8 cellular contexts compared by ENCODE assay signal in genomic region chr12:25130741-25131188, GRCh38.
A peak's percentile ranks its signal among the peaks of the same experiment; 100 is the strongest.
DNase-seq lines count a peak whose midpoint lies in the region; ATAC-seq, FAIRE-seq and TF ChIP-seq lines count a peak whose summit lies in the region.

No MANE protein-coding gene starts in this region.

- no peak overlapping the region for H2AFZ ChIP-seq in GM23338

- no peak overlapping the region for H3K4me3 ChIP-seq in GM23338
- no peak overlapping the region for H3K4me3 ChIP-seq in lower leg skin (ENCODE audit: low read depth, poor library complexity, severe bottlenecking)

- no peak overlapping the region for H3K4me2 ChIP-seq in GM23338

- H3K27me3 ChIP-seq in GM23338 (ENCODE audit: insufficient read depth) = no peaks in the 10 kb centered on the region

- no peaks in the 10 kb centered on the region for H3F3A ChIP-seq in GM23338 (replicated peaks; ENCODE audit: low read depth)

- H3K36me3 Mint-ChIP-seq in GM23338 (ENCODE audit: low read depth) = no peaks in the 10 kb centered on the region
- no peaks in the 10 kb centered on the region for H3K36me3 Mint-ChIP-seq in activated T-cell treated with anti-CD3 and anti-CD28 coated beads, Interleukin-2, amount 50 U/mL, for 24 hours (ENCODE audit: low read depth)

- H3K36me3 ChIP-seq in GM23338 (ENCODE audit: insufficient read depth) = no peaks in the 10 kb centered on the region

- no peaks in the 10 kb centered on the region for H3K9me2 ChIP-seq in GM23338 (ENCODE audit: insufficient read depth)

- ATAC-seq in GM23338 = no peak
- ATAC-seq in stimulated activated naive CD8-positive, alpha-beta T cell treated with anti-CD3 and anti-CD28 coated beads, Interleukin-15, amount 100 ng/mL, for 72 hours = no peak

- H3K4me1 ChIP-seq in GM23338 (ENCODE audit: insufficient read depth) = no peaks in the 10 kb centered on the region

- H3K27me3 Mint-ChIP-seq in GM23338 (ENCODE audit: insufficient read depth, low read depth, poor library complexity) = no peaks in the 10 kb centered on the region
- no peaks in the 10 kb centered on the region for H3K27me3 Mint-ChIP-seq in stimulated activated naive CD8-positive, alpha-beta T cell treated with anti-CD3 and anti-CD28 coated beads, Interleukin-15, amount 100 ng/mL, for 72 hours
- H3K27me3 Mint-ChIP-seq in activated T-cell treated with anti-CD3 and anti-CD28 coated beads, Interleukin-2, amount 50 U/mL, for 24 hours = no peaks in the 10 kb centered on the region

- TF ChIP-seq CTCF in GM23338 (conservative IDR thresholded peaks at IDR 0.05; ENCODE audit: low read depth in 2 of 2) (peak in 1 of 2 experiments; percentile 82; a peak in 3 of 4 replicates), lower leg skin (IDR thresholded peaks at IDR 0.05) (no peak)

- intact Hi-C loops in lower leg skin (cut with DNase I; ENCODE audit: low total_unique reads) = no loop called here

- no peaks in the 10 kb centered on the region for H3K9me3 Mint-ChIP-seq in GM23338
- H3K9me3 Mint-ChIP-seq in stimulated activated naive CD8-positive, alpha-beta T cell treated with anti-CD3 and anti-CD28 coated beads, Interleukin-15, amount 100 ng/mL, for 72 hours = no peaks in the 10 kb centered on the region
- no peaks in the 10 kb centered on the region for H3K9me3 Mint-ChIP-seq in activated T-cell treated with anti-CD3 and anti-CD28 coated beads, Interleukin-2, amount 50 U/mL, for 24 hours

- H4K20me1 ChIP-seq in GM23338 (replicated peaks; ENCODE audit: insufficient read depth) = no peaks in the 10 kb centered on the region

- no peak overlapping the region for H3K27ac ChIP-seq in GM23338 (ENCODE audit: low read depth)

- H3K27ac Mint-ChIP-seq in GM23338 = no peak overlapping the region
- no peak overlapping the region for H3K27ac Mint-ChIP-seq in stimulated activated naive CD8-positive, alpha-beta T cell treated with anti-CD3 and anti-CD28 coated beads, Interleukin-15, amount 100 ng/mL, for 72 hours
- H3K27ac Mint-ChIP-seq in activated T-cell treated with anti-CD3 and anti-CD28 coated beads, Interleukin-2, amount 50 U/mL, for 24 hours = no peak overlapping the region

- peak; percentile 33 for DNase-seq in AG08395 (ENCODE audit: low spot score)
- peak; percentile 75 for DNase-seq in GM23338 (ENCODE audit: low spot score)
- peak; percentile 34 for DNase-seq in NCI-H774 (lab: John Stamatoyannopoulos, UW)
- DNase-seq in myocyte (ENCODE audit: low read depth) = peak; percentile 47
- DNase-seq in lower leg skin (ENCODE audit: low spot score in 2 of 2) = no peak
- no peak for DNase-seq in stimulated activated naive CD8-positive, alpha-beta T cell treated with anti-CD3 and anti-CD28 coated beads, Interleukin-15, amount 100 ng/mL, for 72 hours
- no peak for DNase-seq in activated T-cell treated with anti-CD3 and anti-CD28 coated beads, Interleukin-2, amount 50 U/mL, for 24 hours

- H3K4me3 Mint-ChIP-seq in GM23338 = no peak overlapping the region
- no peak overlapping the region for H3K4me3 Mint-ChIP-seq in stimulated activated naive CD8-positive, alpha-beta T cell treated with anti-CD3 and anti-CD28 coated beads, Interleukin-15, amount 100 ng/mL, for 72 hours
- H3K4me3 Mint-ChIP-seq in activated T-cell treated with anti-CD3 and anti-CD28 coated beads, Interleukin-2, amount 50 U/mL, for 24 hours = no peak overlapping the region

- H3K4me1 Mint-ChIP-seq in GM23338 = peaks cover 17% of the 10 kb centered on the region
- H3K4me1 Mint-ChIP-seq in stimulated activated naive CD8-positive, alpha-beta T cell treated with anti-CD3 and anti-CD28 coated beads, Interleukin-15, amount 100 ng/mL, for 72 hours = no peaks in the 10 kb centered on the region
- no peaks in the 10 kb centered on the region for H3K4me1 Mint-ChIP-seq in activated T-cell treated with anti-CD3 and anti-CD28 coated beads, Interleukin-2, amount 50 U/mL, for 24 hours (ENCODE audit: low read depth)

- FAIRE-seq in colon (lab: Jason Lieb, UNC) = peak; percentile 53

- TF ChIP-seq POLR2A in lower leg skin (IDR thresholded peaks at IDR 0.05) = no peak

- H3K79me2 ChIP-seq in GM23338 (replicated peaks; ENCODE audit: insufficient read depth) = no peaks in the 10 kb centered on the region

TF ChIP-seq in GM23338, 12 proteins besides CTCF, POLR2A, EP300 and RAD21:
- TF ChIP-seq ZNF462 (CRISPR knock-in tag; IDR thresholded peaks at IDR 0.05) (no peak), ETS1 (IDR thresholded peaks at IDR 0.05) (no peak)

Comparison
In these comparisons a context has a peak if more than half of its experiments do, and no peak if none do; other contexts are left out.
1. DNase-seq: peak in AG08395 (single experiment), GM23338 (single experiment), NCI-H774 (single experiment) and myocyte (single experiment); none in lower leg skin (0 of 2), stimulated activated naive CD8-positive, alpha-beta T cell treated with anti-CD3 and anti-CD28 coated beads, Interleukin-15, amount 100 ng/mL, for 72 hours (0 of 2) and activated T-cell treated with anti-CD3 and anti-CD28 coated beads, Interleukin-2, amount 50 U/mL, for 24 hours (single experiment).